28 cellular contexts compared by ENCODE assay signal in genomic region chr11:83200035-83200434, GRCh38.
"Had no signal": no experiment of that assay in that cellular context is flagged by ENCODE, and none has a peak within 500 bp of the region (broad histone marks: within the 10 kb centered on the region; RNA-seq: fewer than 3 reads in every experiment).

No MANE protein-coding gene starts in this region.

- H3K27ac ChIP-seq: heart right ventricle, left lung, lower lobe of right lung, neural progenitor cell, neutrophil, ovary, right atrium auricular region, right lobe of liver, thoracic aorta, tibial artery, upper lobe of right lung had no signal

- H3K4me2 ChIP-seq: neural progenitor cell, smooth muscle cell had no signal

- H2AFZ ChIP-seq: neural progenitor cell had no signal

- H3K36me3 ChIP-seq: neural progenitor cell, neutrophil, ovary, right atrium auricular region, thoracic aorta had no signal

- H3K27me3 ChIP-seq: heart right ventricle, left lung, neutrophil, ovary, right atrium auricular region, right lobe of liver, stomach, tibial artery, upper lobe of right lung had no signal

- H3K4me3 Mint-ChIP-seq: naive thymus-derived CD8-positive, alpha-beta T cell; nephron; neural progenitor cell; stimulated activated memory B cell treated with anti-CD40 and anti-IgM and Interleukin-4, amounts not matched to agents 10 μg/mL and 1 μg/mL and 100 μg/mL, for 72 hours had no signal

- H3K27me3 Mint-ChIP-seq: naive thymus-derived CD8-positive, alpha-beta T cell; progenitor cell of endocrine pancreas; stimulated activated memory B cell treated with anti-CD40 and anti-IgM and Interleukin-4, amounts not matched to agents 10 μg/mL and 1 μg/mL and 100 μg/mL, for 72 hours had no signal

- DNase-seq: heart right ventricle; kidney glomerular epithelial cell; left cardiac atrium; left lung; lower lobe of right lung; mammary epithelial cell; mesenchymal stem cell; naive thymus-derived CD8-positive, alpha-beta T cell; occipital lobe; ovary; right lobe of liver; stimulated activated CD4-positive, alpha-beta T cell treated with anti-CD3 and anti-CD28 coated beads, Interleukin-1b, Interleukin-23, amount 100 ng/mL, for 48 hours; stimulated activated CD4-positive, alpha-beta T cell treated with anti-CD3 and anti-CD28 coated beads, Interleukin-2, amount 100 ng/mL, for 48 hours; stimulated activated CD4-positive, alpha-beta T cell treated with anti-CD3 and anti-CD28 coated beads, Interleukin-4, amount 100 ng/mL, for 4 hours; stimulated activated CD8-positive, alpha-beta memory T cell treated with anti-CD3 and anti-CD28 coated beads, Interleukin-4, amount 100 ng/mL, for 48 hours; stimulated activated naive CD8-positive, alpha-beta T cell treated with anti-CD3 and anti-CD28 coated beads, Interleukin-15, Interleukin-2, amounts not matched to agents 100 U/mL and 50 U/mL, for 24 hours; stomach; tibial artery; trophoblast cell; upper lobe of right lung had no signal

- H3K27ac Mint-ChIP-seq: nephron; neural progenitor cell; progenitor cell of endocrine pancreas; stimulated activated memory B cell treated with anti-CD40 and anti-IgM and Interleukin-4, amounts not matched to agents 10 μg/mL and 1 μg/mL and 100 μg/mL, for 72 hours had no signal

- H3K9me3 ChIP-seq: left lung, lower lobe of right lung, neutrophil, ovary, right atrium auricular region, right lobe of liver, stomach, thoracic aorta, tibial artery, upper lobe of right lung had no signal

- ATAC-seq: heart right ventricle; left cardiac atrium; left lung; lower lobe of right lung; naive thymus-derived CD8-positive, alpha-beta T cell; stimulated activated memory B cell treated with anti-CD40 and anti-IgM and Interleukin-4, amounts not matched to agents 10 μg/mL and 1 μg/mL and 100 μg/mL, for 72 hours; stimulated activated naive CD8-positive, alpha-beta T cell treated with anti-CD3 and anti-CD28 coated beads, Interleukin-15, Interleukin-2, amounts not matched to agents 100 U/mL and 50 U/mL, for 24 hours; upper lobe of right lung had no signal

- H3K9me3 Mint-ChIP-seq: naive thymus-derived CD8-positive, alpha-beta T cell; nephron; neural progenitor cell; stimulated activated memory B cell treated with anti-CD40 and anti-IgM and Interleukin-4, amounts not matched to agents 10 μg/mL and 1 μg/mL and 100 μg/mL, for 72 hours had no signal

- H3K4me3 ChIP-seq: heart right ventricle, left lung, lower lobe of right lung, neural progenitor cell, ovary, right atrium auricular region, right lobe of liver, smooth muscle cell, stomach, thoracic aorta, tibial artery, upper lobe of right lung had no signal
